In the genomic region with DNA sequence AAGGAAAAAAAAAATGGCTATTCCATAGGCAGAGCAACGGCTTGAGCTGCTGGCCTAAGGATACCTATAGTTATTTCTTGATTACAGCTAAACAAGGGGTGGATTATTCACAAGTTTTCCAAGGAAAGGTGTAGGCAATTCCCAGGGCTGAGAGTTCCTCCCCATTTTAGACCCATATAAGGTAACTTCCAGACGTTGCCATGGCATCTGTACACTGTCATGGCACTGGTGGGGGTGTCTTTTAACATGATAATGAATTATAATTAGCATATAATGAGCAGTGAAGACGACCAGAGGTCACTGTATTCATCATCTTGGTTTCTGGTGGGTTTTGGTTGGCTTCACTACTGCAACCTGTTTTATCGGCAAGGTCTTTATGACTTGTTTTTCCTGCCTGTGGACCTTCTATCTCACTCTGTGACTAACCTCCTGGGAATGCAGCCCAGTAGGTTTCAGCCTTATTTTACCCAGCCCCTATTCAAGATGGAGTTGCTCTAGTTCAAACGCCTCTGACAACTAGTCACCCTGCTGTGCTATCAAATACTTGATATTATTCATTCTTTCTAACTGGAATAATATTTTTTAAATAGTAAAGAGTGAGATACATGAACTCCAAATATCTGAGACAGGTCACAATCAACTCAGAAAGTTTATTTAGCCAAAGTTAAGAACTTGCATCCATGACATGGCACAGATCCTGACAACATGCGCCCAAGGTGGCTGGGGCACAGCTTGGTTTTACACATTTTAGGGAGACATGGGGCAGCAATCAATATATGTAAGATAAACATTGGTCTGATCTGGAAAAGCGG, we compare ENCODE assay signal across 1 cellular context.
TF ChIP-seq lines count a peak whose summit lies in the region.

No MANE protein-coding gene starts in this region.

TF ChIP-seq in K562, 482 proteins besides CTCF, POLR2A, EP300 and RAD21 (continued from another document):
- TF ChIP-seq NR2C2 (CRISPR knock-in tag; IDR thresholded peaks at IDR 0.05) (no peak), NR2C2 (tag; IDR thresholded peaks at IDR 0.05) (0 out of 2 replicates have a peak, but pooled peaks have one; percentile 29), ZNF668 (CRISPR knock-in tag; IDR thresholded peaks at IDR 0.05) (peak; percentile 70; the same call in 1 of the 2 replicates), ZNF79 (CRISPR knock-in tag; IDR thresholded peaks at IDR 0.05; ENCODE audit: low read depth) (peak; percentile 43; the same call in 1 of the 2 replicates), DPF2 (IDR thresholded peaks at IDR 0.05) (no peak), CBX3 (IDR thresholded peaks at IDR 0.05; ENCODE audit: borderline replicate concordance in 1 of 2, low read length in 2 of 2) (no peak)
- TF ChIP-seq, protein P1, sequence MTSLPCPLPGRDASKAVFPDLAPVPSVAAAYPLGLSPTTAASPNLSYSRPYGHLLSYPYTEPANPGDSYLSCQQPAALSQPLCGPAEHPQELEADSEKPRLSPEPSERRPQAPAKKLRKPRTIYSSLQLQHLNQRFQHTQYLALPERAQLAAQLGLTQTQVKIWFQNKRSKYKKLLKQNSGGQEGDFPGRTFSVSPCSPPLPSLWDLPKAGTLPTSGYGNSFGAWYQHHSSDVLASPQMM (CRISPR knock-in tag; IDR thresholded peaks at IDR 0.05): no peak
- TF ChIP-seq, protein P2, sequence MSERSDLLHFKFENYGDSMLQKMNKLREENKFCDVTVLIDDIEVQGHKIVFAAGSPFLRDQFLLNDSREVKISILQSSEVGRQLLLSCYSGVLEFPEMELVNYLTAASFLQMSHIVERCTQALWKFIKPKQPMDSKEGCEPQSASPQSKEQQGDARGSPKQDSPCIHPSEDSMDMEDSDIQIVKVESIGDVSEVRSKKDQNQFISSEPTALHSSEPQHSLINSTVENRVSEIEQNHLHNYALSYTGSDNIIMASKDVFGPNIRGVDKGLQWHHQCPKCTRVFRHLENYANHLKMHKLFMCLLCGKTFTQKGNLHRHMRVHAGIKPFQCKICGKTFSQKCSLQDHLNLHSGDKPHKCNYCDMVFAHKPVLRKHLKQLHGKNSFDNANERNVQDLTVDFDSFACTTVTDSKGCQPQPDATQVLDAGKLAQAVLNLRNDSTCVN (CRISPR knock-in tag; IDR thresholded peaks at IDR 0.05): no peak
- TF ChIP-seq, protein P3, sequence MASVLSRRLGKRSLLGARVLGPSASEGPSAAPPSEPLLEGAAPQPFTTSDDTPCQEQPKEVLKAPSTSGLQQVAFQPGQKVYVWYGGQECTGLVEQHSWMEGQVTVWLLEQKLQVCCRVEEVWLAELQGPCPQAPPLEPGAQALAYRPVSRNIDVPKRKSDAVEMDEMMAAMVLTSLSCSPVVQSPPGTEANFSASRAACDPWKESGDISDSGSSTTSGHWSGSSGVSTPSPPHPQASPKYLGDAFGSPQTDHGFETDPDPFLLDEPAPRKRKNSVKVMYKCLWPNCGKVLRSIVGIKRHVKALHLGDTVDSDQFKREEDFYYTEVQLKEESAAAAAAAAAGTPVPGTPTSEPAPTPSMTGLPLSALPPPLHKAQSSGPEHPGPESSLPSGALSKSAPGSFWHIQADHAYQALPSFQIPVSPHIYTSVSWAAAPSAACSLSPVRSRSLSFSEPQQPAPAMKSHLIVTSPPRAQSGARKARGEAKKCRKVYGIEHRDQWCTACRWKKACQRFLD (CRISPR knock-in tag; IDR thresholded peaks at IDR 0.05): peak; percentile 94
- TF ChIP-seq, protein P4, sequence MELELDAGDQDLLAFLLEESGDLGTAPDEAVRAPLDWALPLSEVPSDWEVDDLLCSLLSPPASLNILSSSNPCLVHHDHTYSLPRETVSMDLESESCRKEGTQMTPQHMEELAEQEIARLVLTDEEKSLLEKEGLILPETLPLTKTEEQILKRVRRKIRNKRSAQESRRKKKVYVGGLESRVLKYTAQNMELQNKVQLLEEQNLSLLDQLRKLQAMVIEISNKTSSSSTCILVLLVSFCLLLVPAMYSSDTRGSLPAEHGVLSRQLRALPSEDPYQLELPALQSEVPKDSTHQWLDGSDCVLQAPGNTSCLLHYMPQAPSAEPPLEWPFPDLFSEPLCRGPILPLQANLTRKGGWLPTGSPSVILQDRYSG (tag; conservative IDR thresholded peaks at IDR 0.05; ENCODE audit: low read depth): peak; percentile 91
- TF ChIP-seq, protein P5, sequence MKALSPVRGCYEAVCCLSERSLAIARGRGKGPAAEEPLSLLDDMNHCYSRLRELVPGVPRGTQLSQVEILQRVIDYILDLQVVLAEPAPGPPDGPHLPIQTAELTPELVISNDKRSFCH (CRISPR knock-in tag; IDR thresholded peaks at IDR 0.05): no peak
- TF ChIP-seq, protein P5 (tag; IDR thresholded peaks at IDR 0.05): peak; percentile 84
- TF ChIP-seq, protein P6, sequence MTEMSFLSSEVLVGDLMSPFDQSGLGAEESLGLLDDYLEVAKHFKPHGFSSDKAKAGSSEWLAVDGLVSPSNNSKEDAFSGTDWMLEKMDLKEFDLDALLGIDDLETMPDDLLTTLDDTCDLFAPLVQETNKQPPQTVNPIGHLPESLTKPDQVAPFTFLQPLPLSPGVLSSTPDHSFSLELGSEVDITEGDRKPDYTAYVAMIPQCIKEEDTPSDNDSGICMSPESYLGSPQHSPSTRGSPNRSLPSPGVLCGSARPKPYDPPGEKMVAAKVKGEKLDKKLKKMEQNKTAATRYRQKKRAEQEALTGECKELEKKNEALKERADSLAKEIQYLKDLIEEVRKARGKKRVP (CRISPR knock-in tag; IDR thresholded peaks at IDR 0.05): peak; percentile 70
